ENCODE assay signal across 1 cellular context in the genomic region with DNA sequence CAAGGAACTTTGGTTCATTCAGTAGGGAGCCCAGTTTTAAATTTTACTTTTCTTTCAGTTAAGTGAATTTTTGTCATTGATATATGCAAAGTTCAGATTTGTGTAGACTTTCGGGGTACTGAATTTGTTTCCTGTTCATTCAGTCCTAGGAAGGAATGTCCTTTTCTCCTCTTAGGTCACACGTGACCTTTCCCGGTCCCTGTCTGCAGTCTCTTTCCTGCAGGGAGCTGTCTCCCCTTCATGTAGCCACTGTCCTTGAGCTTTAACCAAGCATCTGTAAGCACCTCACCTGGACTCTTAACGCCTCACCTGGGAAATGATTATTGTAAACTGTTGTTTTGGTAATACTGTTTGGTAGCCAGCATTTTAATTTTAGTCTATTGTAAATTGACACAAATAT.
TF ChIP-seq lines count a peak whose summit lies in the region.

No MANE protein-coding gene starts in this region.

TF ChIP-seq in IMR-90, 13 proteins besides CTCF, POLR2A, EP300 and RAD21 (continued from another document):
- TF ChIP-seq NFE2L2 (IDR thresholded peaks at IDR 0.05; ENCODE audit: low read depth, low read length) (no peak), MAFK (IDR thresholded peaks at IDR 0.05; ENCODE audit: low read depth, low read length) (no peak), CHD1 (IDR thresholded peaks at IDR 0.05; ENCODE audit: low read depth, low read length) (no peak), MAZ (IDR thresholded peaks at IDR 0.05; ENCODE audit: borderline replicate concordance, low read depth, low read length) (no peak), SMC3 (IDR thresholded peaks at IDR 0.05; ENCODE audit: low read depth, low read length) (no peak), BHLHE40 (IDR thresholded peaks at IDR 0.05; ENCODE audit: low read depth, low read length) (no peak)
- TF ChIP-seq, protein P1, sequence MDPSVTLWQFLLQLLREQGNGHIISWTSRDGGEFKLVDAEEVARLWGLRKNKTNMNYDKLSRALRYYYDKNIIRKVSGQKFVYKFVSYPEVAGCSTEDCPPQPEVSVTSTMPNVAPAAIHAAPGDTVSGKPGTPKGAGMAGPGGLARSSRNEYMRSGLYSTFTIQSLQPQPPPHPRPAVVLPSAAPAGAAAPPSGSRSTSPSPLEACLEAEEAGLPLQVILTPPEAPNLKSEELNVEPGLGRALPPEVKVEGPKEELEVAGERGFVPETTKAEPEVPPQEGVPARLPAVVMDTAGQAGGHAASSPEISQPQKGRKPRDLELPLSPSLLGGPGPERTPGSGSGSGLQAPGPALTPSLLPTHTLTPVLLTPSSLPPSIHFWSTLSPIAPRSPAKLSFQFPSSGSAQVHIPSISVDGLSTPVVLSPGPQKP (IDR thresholded peaks at IDR 0.05; ENCODE audit: borderline replicate concordance, low read depth, low read length): no peak
